ENCODE assay signal across 1 cellular context in the genomic region with DNA sequence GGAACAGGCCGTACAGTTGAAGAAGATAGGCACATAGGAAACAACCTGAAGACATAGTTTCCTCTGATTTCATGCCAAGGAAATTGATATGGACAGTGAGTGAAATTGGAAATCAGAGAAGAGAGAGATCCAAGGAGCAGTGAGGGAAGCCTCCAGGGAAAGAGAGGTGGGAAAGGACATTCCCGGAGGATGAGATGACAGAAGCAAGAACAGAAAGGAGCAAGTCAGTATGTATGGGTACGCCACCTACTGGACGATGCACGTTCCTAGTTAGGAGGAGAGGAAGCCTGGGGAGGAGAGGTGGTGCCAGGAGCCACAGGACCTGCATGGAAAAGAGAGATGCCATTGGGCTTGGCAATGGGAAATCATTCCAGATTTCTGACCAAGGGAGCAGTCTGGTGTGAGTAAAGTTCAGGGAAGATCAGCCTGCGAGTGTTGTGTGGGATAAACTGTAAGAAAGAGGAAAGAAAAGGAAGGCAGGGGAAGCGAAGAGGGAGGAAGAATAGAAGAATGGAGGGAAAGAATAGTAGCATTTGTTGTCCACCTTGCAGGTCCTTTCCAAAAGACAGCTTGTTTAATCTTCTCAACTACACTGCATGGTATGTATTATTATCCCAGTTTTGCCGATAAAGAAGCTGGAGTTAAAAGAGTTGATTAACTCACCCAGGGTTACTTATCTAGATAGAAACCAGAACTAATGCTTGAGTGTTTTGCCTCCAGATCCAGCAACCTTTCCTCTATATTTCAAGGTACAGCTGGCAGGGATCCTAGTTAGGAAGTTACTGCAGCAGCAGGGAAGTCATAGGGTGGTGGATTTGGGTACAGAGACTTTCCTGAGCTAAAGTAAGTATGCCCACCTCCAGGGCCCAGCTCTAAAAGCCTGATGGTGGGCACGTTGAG.
TF ChIP-seq lines count a peak whose summit lies in the region.

No MANE protein-coding gene starts in this region.

TF ChIP-seq in K562, 482 proteins besides CTCF, POLR2A, EP300 and RAD21 (continues in another document):
- TF ChIP-seq RNF2 (IDR thresholded peaks at IDR 0.05), result no peak
- TF ChIP-seq KDM1A (IDR thresholded peaks at IDR 0.05), result no peak
- no peak for TF ChIP-seq ZFP36 (IDR thresholded peaks at IDR 0.05; ENCODE audit: low read depth, low read length, partially characterized antibody)
- no peak for TF ChIP-seq ZC3H11A (IDR thresholded peaks at IDR 0.05; ENCODE audit: low read depth, low read length)
- no peak for TF ChIP-seq TFAP4 (CRISPR knock-in tag; IDR thresholded peaks at IDR 0.05; ENCODE audit: borderline replicate concordance)
- no peak for TF ChIP-seq ZZZ3 (IDR thresholded peaks at IDR 0.05)
- TF ChIP-seq, protein P1, sequence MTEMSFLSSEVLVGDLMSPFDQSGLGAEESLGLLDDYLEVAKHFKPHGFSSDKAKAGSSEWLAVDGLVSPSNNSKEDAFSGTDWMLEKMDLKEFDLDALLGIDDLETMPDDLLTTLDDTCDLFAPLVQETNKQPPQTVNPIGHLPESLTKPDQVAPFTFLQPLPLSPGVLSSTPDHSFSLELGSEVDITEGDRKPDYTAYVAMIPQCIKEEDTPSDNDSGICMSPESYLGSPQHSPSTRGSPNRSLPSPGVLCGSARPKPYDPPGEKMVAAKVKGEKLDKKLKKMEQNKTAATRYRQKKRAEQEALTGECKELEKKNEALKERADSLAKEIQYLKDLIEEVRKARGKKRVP (CRISPR knock-in tag; IDR thresholded peaks at IDR 0.05), result no peak
- TF ChIP-seq RUNX1 (IDR thresholded peaks at IDR 0.05; ENCODE audit: low read depth), result no peak
- TF ChIP-seq, protein P2, sequence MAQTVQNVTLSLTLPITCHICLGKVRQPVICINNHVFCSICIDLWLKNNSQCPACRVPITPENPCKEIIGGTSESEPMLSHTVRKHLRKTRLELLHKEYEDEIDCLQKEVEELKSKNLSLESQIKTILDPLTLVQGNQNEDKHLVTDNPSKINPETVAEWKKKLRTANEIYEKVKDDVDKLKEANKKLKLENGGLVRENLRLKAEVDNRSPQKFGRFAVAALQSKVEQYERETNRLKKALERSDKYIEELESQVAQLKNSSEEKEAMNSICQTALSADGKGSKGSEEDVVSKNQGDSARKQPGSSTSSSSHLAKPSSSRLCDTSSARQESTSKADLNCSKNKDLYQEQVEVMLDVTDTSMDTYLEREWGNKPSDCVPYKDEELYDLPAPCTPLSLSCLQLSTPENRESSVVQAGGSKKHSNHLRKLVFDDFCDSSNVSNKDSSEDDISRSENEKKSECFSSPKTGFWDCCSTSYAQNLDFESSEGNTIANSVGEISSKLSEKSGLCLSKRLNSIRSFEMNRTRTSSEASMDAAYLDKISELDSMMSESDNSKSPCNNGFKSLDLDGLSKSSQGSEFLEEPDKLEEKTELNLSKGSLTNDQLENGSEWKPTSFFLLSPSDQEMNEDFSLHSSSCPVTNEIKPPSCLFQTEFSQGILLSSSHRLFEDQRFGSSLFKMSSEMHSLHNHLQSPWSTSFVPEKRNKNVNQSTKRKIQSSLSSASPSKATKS (CRISPR knock-in tag; IDR thresholded peaks at IDR 0.05), result no peak
- no peak for TF ChIP-seq ZNF24 (IDR thresholded peaks at IDR 0.05)
- TF ChIP-seq ESRRA (IDR thresholded peaks at IDR 0.05; ENCODE audit: borderline replicate concordance, low read depth), result peak; percentile 22; the same call in 1 of the 2 replicates
- no peak for TF ChIP-seq PTBP1 (IDR thresholded peaks at IDR 0.05; ENCODE audit: low read depth, low read length)
- TF ChIP-seq E2F4 (CRISPR knock-in tag; IDR thresholded peaks at IDR 0.05; ENCODE audit: low read depth), result no peak
- TF ChIP-seq NFATC3 (IDR thresholded peaks at IDR 0.05), result 0 out of 2 replicates have a peak, but pooled peaks have one; percentile 62
- TF ChIP-seq TFAM (CRISPR knock-in tag; conservative IDR thresholded peaks at IDR 0.05), result no peak
- peak; percentile 15; the same call in 1 of the 2 replicates for TF ChIP-seq RB1 (IDR thresholded peaks at IDR 0.05; ENCODE audit: low read depth)
- TF ChIP-seq, protein P3, sequence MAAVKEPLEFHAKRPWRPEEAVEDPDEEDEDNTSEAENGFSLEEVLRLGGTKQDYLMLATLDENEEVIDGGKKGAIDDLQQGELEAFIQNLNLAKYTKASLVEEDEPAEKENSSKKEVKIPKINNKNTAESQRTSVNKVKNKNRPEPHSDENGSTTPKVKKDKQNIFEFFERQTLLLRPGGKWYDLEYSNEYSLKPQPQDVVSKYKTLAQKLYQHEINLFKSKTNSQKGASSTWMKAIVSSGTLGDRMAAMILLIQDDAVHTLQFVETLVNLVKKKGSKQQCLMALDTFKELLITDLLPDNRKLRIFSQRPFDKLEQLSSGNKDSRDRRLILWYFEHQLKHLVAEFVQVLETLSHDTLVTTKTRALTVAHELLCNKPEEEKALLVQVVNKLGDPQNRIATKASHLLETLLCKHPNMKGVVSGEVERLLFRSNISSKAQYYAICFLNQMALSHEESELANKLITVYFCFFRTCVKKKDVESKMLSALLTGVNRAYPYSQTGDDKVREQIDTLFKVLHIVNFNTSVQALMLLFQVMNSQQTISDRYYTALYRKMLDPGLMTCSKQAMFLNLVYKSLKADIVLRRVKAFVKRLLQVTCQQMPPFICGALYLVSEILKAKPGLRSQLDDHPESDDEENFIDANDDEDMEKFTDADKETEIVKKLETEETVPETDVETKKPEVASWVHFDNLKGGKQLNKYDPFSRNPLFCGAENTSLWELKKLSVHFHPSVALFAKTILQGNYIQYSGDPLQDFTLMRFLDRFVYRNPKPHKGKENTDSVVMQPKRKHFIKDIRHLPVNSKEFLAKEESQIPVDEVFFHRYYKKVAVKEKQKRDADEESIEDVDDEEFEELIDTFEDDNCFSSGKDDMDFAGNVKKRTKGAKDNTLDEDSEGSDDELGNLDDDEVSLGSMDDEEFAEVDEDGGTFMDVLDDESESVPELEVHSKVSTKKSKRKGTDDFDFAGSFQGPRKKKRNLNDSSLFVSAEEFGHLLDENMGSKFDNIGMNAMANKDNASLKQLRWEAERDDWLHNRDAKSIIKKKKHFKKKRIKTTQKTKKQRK (IDR thresholded peaks at IDR 0.05; ENCODE audit: borderline replicate concordance, low read depth, low read length), result no peak
- TF ChIP-seq KAT2B (IDR thresholded peaks at IDR 0.05; ENCODE audit: low read depth, low read length), result no peak
- TF ChIP-seq, protein P4, sequence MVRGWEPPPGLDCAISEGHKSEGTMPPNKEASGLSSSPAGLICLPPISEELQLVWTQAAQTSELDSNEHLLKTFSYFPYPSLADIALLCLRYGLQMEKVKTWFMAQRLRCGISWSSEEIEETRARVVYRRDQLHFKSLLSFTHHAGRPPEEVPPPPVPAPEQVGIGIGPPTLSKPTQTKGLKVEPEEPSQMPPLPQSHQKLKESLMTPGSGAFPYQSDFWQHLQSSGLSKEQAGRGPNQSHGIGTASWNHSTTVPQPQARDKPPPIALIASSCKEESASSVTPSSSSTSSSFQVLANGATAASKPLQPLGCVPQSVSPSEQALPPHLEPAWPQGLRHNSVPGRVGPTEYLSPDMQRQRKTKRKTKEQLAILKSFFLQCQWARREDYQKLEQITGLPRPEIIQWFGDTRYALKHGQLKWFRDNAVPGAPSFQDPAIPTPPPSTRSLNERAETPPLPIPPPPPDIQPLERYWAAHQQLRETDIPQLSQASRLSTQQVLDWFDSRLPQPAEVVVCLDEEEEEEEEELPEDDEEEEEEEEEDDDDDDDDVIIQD (CRISPR knock-in tag; IDR thresholded peaks at IDR 0.05), result no peak
- TF ChIP-seq HMGN3 (IDR thresholded peaks at IDR 0.05; ENCODE audit: borderline replicate concordance, extremely low read depth, insufficient read length, low read depth, low read length), result no peak
- TF ChIP-seq XRCC5 (IDR thresholded peaks at IDR 0.05; ENCODE audit: low read depth, low read length), result peak; percentile 44; the same call in 1 of the 2 replicates
- no peak for TF ChIP-seq ZNF584 (CRISPR knock-in tag; IDR thresholded peaks at IDR 0.05; ENCODE audit: low read depth)
- TF ChIP-seq ZNF778 (CRISPR knock-in tag; IDR thresholded peaks at IDR 0.05), result no peak
- TF ChIP-seq YY1 (IDR thresholded peaks at IDR 0.05; ENCODE audit: borderline replicate concordance in 1 of 3, control insufficient read depth in 1 of 3, extremely low read depth in 1 of 3, insufficient read depth in 3 of 3, insufficient read length in 1 of 3, insufficient replicate concordance in 2 of 3, low read depth in 1 of 3, low read length in 2 of 3), result no peak
- TF ChIP-seq TCF3 (CRISPR knock-in tag; IDR thresholded peaks at IDR 0.05), result no peak
- TF ChIP-seq NFIX (CRISPR knock-in tag; IDR thresholded peaks at IDR 0.05; ENCODE audit: low read depth), result no peak
- TF ChIP-seq TARDBP (IDR thresholded peaks at IDR 0.05), result no peak
- no peak for TF ChIP-seq ZNF384 (IDR thresholded peaks at IDR 0.05; ENCODE audit: low read depth, low read length)
- TF ChIP-seq GATAD2A (IDR thresholded peaks at IDR 0.05), result no peak
- TF ChIP-seq GATAD2B (IDR thresholded peaks at IDR 0.05; ENCODE audit: borderline replicate concordance), result no peak
- no peak for TF ChIP-seq DLX4 (CRISPR knock-in tag; IDR thresholded peaks at IDR 0.05)
- TF ChIP-seq ETV1 (tag; conservative IDR thresholded peaks at IDR 0.05; ENCODE audit: low read depth), result no peak
- TF ChIP-seq SNRNP70 (optimal IDR thresholded peaks at IDR 0.05; ENCODE audit: low read depth, low read length), result no peak
- TF ChIP-seq EZH2 (IDR thresholded peaks at IDR 0.05; ENCODE audit: borderline replicate concordance, low read depth, low read length), result no peak
- TF ChIP-seq MAZ (CRISPR knock-in tag; conservative IDR thresholded peaks at IDR 0.05 in 1 of 2, IDR thresholded peaks at IDR 0.05 in 1 of 2), result no peak
- TF ChIP-seq ZSCAN32 (CRISPR knock-in tag; IDR thresholded peaks at IDR 0.05), result no peak
- no peak for TF ChIP-seq SRF (CRISPR knock-in tag; IDR thresholded peaks at IDR 0.05)
- TF ChIP-seq, protein P5, sequence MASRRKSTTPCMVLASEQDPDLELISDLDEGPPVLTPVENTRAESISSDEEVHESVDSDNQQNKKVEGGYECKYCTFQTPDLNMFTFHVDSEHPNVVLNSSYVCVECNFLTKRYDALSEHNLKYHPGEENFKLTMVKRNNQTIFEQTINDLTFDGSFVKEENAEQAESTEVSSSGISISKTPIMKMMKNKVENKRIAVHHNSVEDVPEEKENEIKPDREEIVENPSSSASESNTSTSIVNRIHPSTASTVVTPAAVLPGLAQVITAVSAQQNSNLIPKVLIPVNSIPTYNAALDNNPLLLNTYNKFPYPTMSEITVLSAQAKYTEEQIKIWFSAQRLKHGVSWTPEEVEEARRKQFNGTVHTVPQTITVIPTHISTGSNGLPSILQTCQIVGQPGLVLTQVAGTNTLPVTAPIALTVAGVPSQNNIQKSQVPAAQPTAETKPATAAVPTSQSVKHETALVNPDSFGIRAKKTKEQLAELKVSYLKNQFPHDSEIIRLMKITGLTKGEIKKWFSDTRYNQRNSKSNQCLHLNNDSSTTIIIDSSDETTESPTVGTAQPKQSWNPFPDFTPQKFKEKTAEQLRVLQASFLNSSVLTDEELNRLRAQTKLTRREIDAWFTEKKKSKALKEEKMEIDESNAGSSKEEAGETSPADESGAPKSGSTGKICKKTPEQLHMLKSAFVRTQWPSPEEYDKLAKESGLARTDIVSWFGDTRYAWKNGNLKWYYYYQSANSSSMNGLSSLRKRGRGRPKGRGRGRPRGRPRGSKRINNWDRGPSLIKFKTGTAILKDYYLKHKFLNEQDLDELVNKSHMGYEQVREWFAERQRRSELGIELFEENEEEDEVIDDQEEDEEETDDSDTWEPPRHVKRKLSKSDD (conservative IDR thresholded peaks at IDR 0.05; ENCODE audit: low read length), result no peak
- TF ChIP-seq MCM3 (IDR thresholded peaks at IDR 0.05), result no peak
- no peak for TF ChIP-seq FOXA3 (CRISPR knock-in tag; conservative IDR thresholded peaks at IDR 0.05 in 1 of 2, IDR thresholded peaks at IDR 0.05 in 1 of 2)
- TF ChIP-seq, protein P6, sequence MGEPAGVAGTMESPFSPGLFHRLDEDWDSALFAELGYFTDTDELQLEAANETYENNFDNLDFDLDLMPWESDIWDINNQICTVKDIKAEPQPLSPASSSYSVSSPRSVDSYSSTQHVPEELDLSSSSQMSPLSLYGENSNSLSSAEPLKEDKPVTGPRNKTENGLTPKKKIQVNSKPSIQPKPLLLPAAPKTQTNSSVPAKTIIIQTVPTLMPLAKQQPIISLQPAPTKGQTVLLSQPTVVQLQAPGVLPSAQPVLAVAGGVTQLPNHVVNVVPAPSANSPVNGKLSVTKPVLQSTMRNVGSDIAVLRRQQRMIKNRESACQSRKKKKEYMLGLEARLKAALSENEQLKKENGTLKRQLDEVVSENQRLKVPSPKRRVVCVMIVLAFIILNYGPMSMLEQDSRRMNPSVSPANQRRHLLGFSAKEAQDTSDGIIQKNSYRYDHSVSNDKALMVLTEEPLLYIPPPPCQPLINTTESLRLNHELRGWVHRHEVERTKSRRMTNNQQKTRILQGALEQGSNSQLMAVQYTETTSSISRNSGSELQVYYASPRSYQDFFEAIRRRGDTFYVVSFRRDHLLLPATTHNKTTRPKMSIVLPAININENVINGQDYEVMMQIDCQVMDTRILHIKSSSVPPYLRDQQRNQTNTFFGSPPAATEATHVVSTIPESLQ (CRISPR knock-in tag; IDR thresholded peaks at IDR 0.05), result no peak
- TF ChIP-seq POU5F1 (IDR thresholded peaks at IDR 0.05; ENCODE audit: borderline replicate concordance, low read depth, low read length, partially characterized antibody), result no peak
- no peak for TF ChIP-seq RBFOX2 (IDR thresholded peaks at IDR 0.05; ENCODE audit: low read depth, low read length)
- no peak for TF ChIP-seq ETV6 (IDR thresholded peaks at IDR 0.05; ENCODE audit: borderline replicate concordance in 1 of 2, low read depth in 2 of 2, low read length in 1 of 2)
- TF ChIP-seq ETV6 (CRISPR knock-in tag; IDR thresholded peaks at IDR 0.05; ENCODE audit: borderline replicate concordance), result no peak
- no peak for TF ChIP-seq CHCHD3 (CRISPR knock-in tag; IDR thresholded peaks at IDR 0.05)
- TF ChIP-seq, protein P7, sequence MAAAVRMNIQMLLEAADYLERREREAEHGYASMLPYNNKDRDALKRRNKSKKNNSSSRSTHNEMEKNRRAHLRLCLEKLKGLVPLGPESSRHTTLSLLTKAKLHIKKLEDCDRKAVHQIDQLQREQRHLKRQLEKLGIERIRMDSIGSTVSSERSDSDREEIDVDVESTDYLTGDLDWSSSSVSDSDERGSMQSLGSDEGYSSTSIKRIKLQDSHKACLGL (CRISPR knock-in tag; IDR thresholded peaks at IDR 0.05; ENCODE audit: borderline replicate concordance, poor library complexity, severe bottlenecking), result no peak
